Comparison of ENCODE assay signal across 12 cellular contexts in the genomic region with DNA sequence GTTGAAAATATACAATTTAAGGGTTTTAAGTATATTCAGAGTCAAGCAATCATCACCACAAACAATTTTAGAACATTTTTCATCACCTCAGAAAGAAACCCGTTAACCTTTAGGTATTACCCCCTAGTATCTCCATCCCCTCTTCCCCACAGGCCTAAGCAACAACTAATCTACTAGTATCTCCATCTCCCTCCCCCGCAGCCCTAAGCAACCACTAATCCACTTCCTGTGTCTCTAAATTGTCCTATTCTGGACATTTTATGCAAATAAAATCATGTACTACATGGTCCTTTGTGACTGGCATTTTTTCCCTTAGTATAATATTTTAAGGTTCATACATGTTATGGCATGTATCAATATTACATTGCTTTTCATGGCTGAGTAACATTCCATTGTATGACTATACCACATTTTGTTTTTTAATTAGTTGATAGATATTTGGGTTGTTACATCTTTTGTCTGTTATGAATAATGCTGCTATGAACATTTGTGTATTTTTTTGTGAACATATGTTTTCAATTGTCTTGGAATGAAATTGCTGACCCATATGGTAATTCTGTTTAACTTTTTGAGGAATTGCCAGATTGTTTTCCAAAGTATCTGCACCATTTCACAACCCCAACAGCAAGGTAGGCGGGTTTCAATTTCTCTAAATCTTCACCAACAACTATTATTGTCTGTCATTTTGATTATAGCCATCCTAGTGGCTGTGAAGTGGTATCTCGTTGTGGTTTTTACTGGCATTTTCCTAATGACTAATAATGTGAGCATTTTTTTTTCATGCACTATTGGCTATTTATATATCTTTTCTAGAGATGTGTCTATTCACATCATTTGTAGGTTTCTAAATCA.
DNase-seq lines count a peak whose midpoint lies in the region; ATAC-seq and TF ChIP-seq lines count a peak whose summit lies in the region.
"Had no signal": no experiment of that assay in that cellular context is flagged by ENCODE, and none has a peak within 500 bp of the region (broad histone marks: within the 10 kb centered on the region; RNA-seq: fewer than 3 reads in every experiment).

No MANE protein-coding gene starts in this region.

- H3K36me3 Mint-ChIP-seq in activated T-cell treated with anti-CD3 and anti-CD28 coated beads, Interleukin-2, amount 50 U/mL, for 24 hours (ENCODE audit: low read depth) = no peaks in the 10 kb centered on the region
- H3K36me3 Mint-ChIP-seq in activated CD8-positive, alpha-beta T cell treated with anti-CD3 and anti-CD28 coated beads for 36 hours (ENCODE audit: low read depth) = no peaks in the 10 kb centered on the region
- no peaks in the 10 kb centered on the region for H3K36me3 Mint-ChIP-seq in stimulated activated memory B cell treated with anti-CD40 and anti-IgM and Interleukin-4, amounts not matched to agents 10 μg/mL and 1 μg/mL and 100 μg/mL, for 72 hours

- H3K27me3 Mint-ChIP-seq in activated T-cell treated with anti-CD3 and anti-CD28 coated beads, Interleukin-2, amount 50 U/mL, for 24 hours = no peaks in the 10 kb centered on the region
- no peaks in the 10 kb centered on the region for H3K27me3 Mint-ChIP-seq in activated CD8-positive, alpha-beta T cell treated with anti-CD3 and anti-CD28 coated beads for 36 hours
- H3K27me3 Mint-ChIP-seq in stimulated activated memory B cell treated with anti-CD40 and anti-IgM and Interleukin-4, amounts not matched to agents 10 μg/mL and 1 μg/mL and 100 μg/mL, for 72 hours = no peaks in the 10 kb centered on the region

- intact Hi-C loops in activated CD8-positive, alpha-beta T cell treated with anti-CD3 and anti-CD28 coated beads for 36 hours (cut with micrococcal nuclease) = loop anchor here (5.0 to 10.0 kb wide), 2 partner anchors 74 to 278 kb away; no protein-coding TSS in a partner anchor

- H3K4me3 Mint-ChIP-seq in activated T-cell treated with anti-CD3 and anti-CD28 coated beads, Interleukin-2, amount 50 U/mL, for 24 hours = no peak overlapping the region
- no peak overlapping the region for H3K4me3 Mint-ChIP-seq in activated CD8-positive, alpha-beta T cell treated with anti-CD3 and anti-CD28 coated beads for 36 hours
- no peak overlapping the region for H3K4me3 Mint-ChIP-seq in stimulated activated memory B cell treated with anti-CD40 and anti-IgM and Interleukin-4, amounts not matched to agents 10 μg/mL and 1 μg/mL and 100 μg/mL, for 72 hours

- POLR2A ChIA-PET in activated CD8-positive, alpha-beta T cell treated with anti-CD3 and anti-CD28 coated beads for 36 hours (lab: Charles Lee) = no interaction called here

- H3K9me3 Mint-ChIP-seq in activated T-cell treated with anti-CD3 and anti-CD28 coated beads, Interleukin-2, amount 50 U/mL, for 24 hours = peaks cover 7% of the 10 kb centered on the region
- H3K9me3 Mint-ChIP-seq in activated CD8-positive, alpha-beta T cell treated with anti-CD3 and anti-CD28 coated beads for 36 hours = peaks cover 4% of the 10 kb centered on the region
- H3K9me3 Mint-ChIP-seq in stimulated activated memory B cell treated with anti-CD40 and anti-IgM and Interleukin-4, amounts not matched to agents 10 μg/mL and 1 μg/mL and 100 μg/mL, for 72 hours = peaks cover 2% of the 10 kb centered on the region

- CTCF ChIA-PET in activated CD8-positive, alpha-beta T cell treated with anti-CD3 and anti-CD28 coated beads for 36 hours (lab: Charles Lee) = no interaction called here

- no peak for TF ChIP-seq CTCF in activated CD8-positive, alpha-beta T cell treated with anti-CD3 and anti-CD28 coated beads for 36 hours (IDR thresholded peaks at IDR 0.05)

- H3K4me1 Mint-ChIP-seq in activated T-cell treated with anti-CD3 and anti-CD28 coated beads, Interleukin-2, amount 50 U/mL, for 24 hours (ENCODE audit: low read depth) = peaks cover 43% of the 10 kb centered on the region
- peaks cover 34% of the 10 kb centered on the region for H3K4me1 Mint-ChIP-seq in activated CD8-positive, alpha-beta T cell treated with anti-CD3 and anti-CD28 coated beads for 36 hours (ENCODE audit: low read depth)
- H3K4me1 Mint-ChIP-seq in stimulated activated memory B cell treated with anti-CD40 and anti-IgM and Interleukin-4, amounts not matched to agents 10 μg/mL and 1 μg/mL and 100 μg/mL, for 72 hours = peaks cover 33% of the 10 kb centered on the region

- DNase-seq in activated T-cell treated with anti-CD3 and anti-CD28 coated beads, Interleukin-2, amount 50 U/mL, for 24 hours = no peak
- DNase-seq in activated T-cell treated with anti-CD3 and anti-CD28 coated beads, Interleukin-2, amount 50 U/mL, for 1 hour = no peak
- peak; percentile 65 for DNase-seq in activated CD8-positive, alpha-beta T cell treated with anti-CD3 and anti-CD28 coated beads for 36 hours
- no peak for DNase-seq in GM19240 (ENCODE audit: insufficient read length, low spot score)
- DNase-seq: ACHN; activated CD4-positive, alpha-beta T cell treated with anti-CD3 and anti-CD28 coated beads for 1 hour; NCI-H1436 had no signal

- H3K27ac Mint-ChIP-seq in activated T-cell treated with anti-CD3 and anti-CD28 coated beads, Interleukin-2, amount 50 U/mL, for 24 hours = peak overlapping the region; percentile 70
- H3K27ac Mint-ChIP-seq in activated CD8-positive, alpha-beta T cell treated with anti-CD3 and anti-CD28 coated beads for 36 hours = peak overlapping the region; percentile 41
- H3K27ac Mint-ChIP-seq in stimulated activated memory B cell treated with anti-CD40 and anti-IgM and Interleukin-4, amounts not matched to agents 10 μg/mL and 1 μg/mL and 100 μg/mL, for 72 hours = peak overlapping the region; percentile 1

- peak; percentile 49 for ATAC-seq in HG02759 (IDR thresholded peaks at IDR 0.05; ENCODE audit: unreplicated experiment)
- ATAC-seq in activated CD8-positive, alpha-beta T cell treated with anti-CD3 and anti-CD28 coated beads for 36 hours = peak; percentile 69
- no peak for ATAC-seq in stimulated activated memory B cell treated with anti-CD40 and anti-IgM and Interleukin-4, amounts not matched to agents 10 μg/mL and 1 μg/mL and 100 μg/mL, for 72 hours
- ATAC-seq in HG03196 (IDR thresholded peaks at IDR 0.05; ENCODE audit: unreplicated experiment) = no peak
- ATAC-seq in HG02798 (IDR thresholded peaks at IDR 0.05; ENCODE audit: poor library complexity, unreplicated experiment) = no peak
- ATAC-seq: Panc1 had no signal

Comparison
In these comparisons a context has a peak if more than half of its experiments do, and no peak if none do; other contexts are left out.
1. H3K27ac Mint-ChIP-seq: peak in every context shown above with its lines; median percentile 70 in activated T-cell treated with anti-CD3 and anti-CD28 coated beads, Interleukin-2, amount 50 U/mL, for 24 hours; 41 in activated CD8-positive, alpha-beta T cell treated with anti-CD3 and anti-CD28 coated beads for 36 hours; 1 in stimulated activated memory B cell treated with anti-CD40 and anti-IgM and Interleukin-4, amounts not matched to agents 10 μg/mL and 1 μg/mL and 100 μg/mL, for 72 hours.
2. ATAC-seq: peak in HG02759 (single experiment) and activated CD8-positive, alpha-beta T cell treated with anti-CD3 and anti-CD28 coated beads for 36 hours (single experiment); none in stimulated activated memory B cell treated with anti-CD40 and anti-IgM and Interleukin-4, amounts not matched to agents 10 μg/mL and 1 μg/mL and 100 μg/mL, for 72 hours (single experiment), HG03196 (single experiment) and HG02798 (single experiment).